In genomic region chr12:89707623-89707991, GRCh38 we compare ENCODE assay signal across 2 cellular contexts.
TF ChIP-seq lines count a peak whose summit lies in the region.

No MANE protein-coding gene starts in this region.

TF ChIP-seq in HCT116, 20 proteins besides CTCF, POLR2A, EP300 and RAD21:
- no peak for TF ChIP-seq REST (IDR thresholded peaks at IDR 0.05; ENCODE audit: low read depth)
- no peak for TF ChIP-seq CEBPB (IDR thresholded peaks at IDR 0.05; ENCODE audit: low read depth)
- no peak for TF ChIP-seq SP1 (IDR thresholded peaks at IDR 0.05; ENCODE audit: low read depth)
- no peak for TF ChIP-seq FOSL1 (IDR thresholded peaks at IDR 0.05; ENCODE audit: low read depth)
- TF ChIP-seq JUND (IDR thresholded peaks at IDR 0.05), result no peak
- TF ChIP-seq SIN3A (IDR thresholded peaks at IDR 0.05; ENCODE audit: low read depth), result no peak
- no peak for TF ChIP-seq EZH2 (IDR thresholded peaks at IDR 0.05)
- TF ChIP-seq ZNF274 (IDR thresholded peaks at IDR 0.05; ENCODE audit: low read depth, low read length), result no peak
- TF ChIP-seq YY1 (IDR thresholded peaks at IDR 0.05; ENCODE audit: extremely low read depth, insufficient replicate concordance, low read depth, low read length), result no peak

TF ChIP-seq in H1, 55 proteins besides CTCF, POLR2A, EP300 and RAD21:
- TF ChIP-seq EZH2 (IDR thresholded peaks at IDR 0.05; ENCODE audit: low read depth, low read length, severe bottlenecking), result peak; percentile 27
- no peak for TF ChIP-seq GABPA (IDR thresholded peaks at IDR 0.05; ENCODE audit: borderline replicate concordance, insufficient read depth, low read length)
- peak; percentile 26 for TF ChIP-seq RNF2 (IDR thresholded peaks at IDR 0.05; ENCODE audit: borderline replicate concordance, low read depth, low read length, missing control alignments, poor library complexity, severe bottlenecking)
- no peak for TF ChIP-seq SP2 (IDR thresholded peaks at IDR 0.05; ENCODE audit: low read length)
- TF ChIP-seq YY1 (IDR thresholded peaks at IDR 0.05; ENCODE audit: low read depth, low read length), result no peak
- no peak for TF ChIP-seq ZNF274 (IDR thresholded peaks at IDR 0.05; ENCODE audit: borderline replicate concordance, extremely low read depth, low read length)
- no peak for TF ChIP-seq SIRT6 (IDR thresholded peaks at IDR 0.05; ENCODE audit: low read length)
TF ChIP-seq in H1: peak in this region for 2.
